In genomic region chr3:190575441-190576190, GRCh38 we compare ENCODE assay signal across 20 cellular contexts.
DNase-seq lines count a peak whose midpoint lies in the region; ATAC-seq and TF ChIP-seq lines count a peak whose summit lies in the region.
"Had no signal": no experiment of that assay in that cellular context is flagged by ENCODE, and none has a peak within 500 bp of the region (broad histone marks: within the 10 kb centered on the region; RNA-seq: fewer than 3 reads in every experiment).

No MANE protein-coding gene starts in this region.

- DNase-seq in Right ventricle myocardium inferior (ENCODE audit: missing footprints), result no peak
- no peak for DNase-seq in left cardiac atrium
- DNase-seq in NB4 (ENCODE audit: low read depth), result peak; percentile 84
- DNase-seq in activated CD8-positive, alpha-beta T cell treated with anti-CD3 and anti-CD28 coated beads, Interleukin-2, amount 10 ng/mL, durations not matched to agents 7 days and 5 days, result peak; percentile 48
- DNase-seq in stimulated activated effector memory CD8-positive, alpha-beta T cell treated with anti-CD3 and anti-CD28 coated beads, Interleukin-12 subunit alpha, Interleukin-12 subunit beta, amount 100 ng/mL, for 72 hours (ENCODE audit: low spot score in 2 of 2), result no peak
- no peak for DNase-seq in T-cell
- DNase-seq in GM23338 (ENCODE audit: low spot score), result no peak
- no peak for DNase-seq in NCI-H2029 (lab: John Stamatoyannopoulos, UW)
- DNase-seq: amniotic stem cell; effector CD4-positive, alpha-beta T cell; NCI-H1105; NCI-H526; sigmoid colon; SK-N-SH; trophoblast cell had no signal

- POLR2A ChIA-PET in activated CD8-positive, alpha-beta T cell treated with anti-CD3 and anti-CD28 coated beads, Interleukin-2, amount 10 ng/mL, durations not matched to agents 7 days and 5 days (lab: Charles Lee), result interaction anchor here (0.7 kb wide), 1 partner anchor 60 kb away, joined by 3 read pairs; no protein-coding TSS in a partner anchor
- POLR2A ChIA-PET in T-cell (lab: Charles Lee), result no interaction called here

- H3K4me1 ChIP-seq in GM23338 (ENCODE audit: insufficient read depth), result no peaks in the 10 kb centered on the region
- H3K4me1 ChIP-seq: HAP-1 had no signal

- H3K9me3 Mint-ChIP-seq in activated CD8-positive, alpha-beta T cell treated with anti-CD3 and anti-CD28 coated beads, Interleukin-2, amount 10 ng/mL, durations not matched to agents 7 days and 5 days (ENCODE audit: insufficient read depth), result peaks cover 10% of the 10 kb centered on the region
- H3K9me3 Mint-ChIP-seq in stimulated activated effector memory CD8-positive, alpha-beta T cell treated with anti-CD3 and anti-CD28 coated beads, Interleukin-12 subunit alpha, Interleukin-12 subunit beta, amount 100 ng/mL, for 72 hours, result no peaks in the 10 kb centered on the region
- H3K9me3 Mint-ChIP-seq in T-cell (peaks cover 0 to 13% (median 3%) of the 10 kb centered on the region in 3 donors), GM23338 (peaks cover 3% of the 10 kb centered on the region; the same call in 2 of the 3 replicates)

- H3F3A ChIP-seq in GM23338 (replicated peaks; ENCODE audit: low read depth), result no peaks in the 10 kb centered on the region

- H3K4me2 ChIP-seq in GM23338, result no peak overlapping the region
- H3K4me2 ChIP-seq: SK-N-SH had no signal

- H3K4me3 Mint-ChIP-seq in activated CD8-positive, alpha-beta T cell treated with anti-CD3 and anti-CD28 coated beads, Interleukin-2, amount 10 ng/mL, durations not matched to agents 7 days and 5 days, result no peak overlapping the region
- peak overlapping the region; percentile 8 for H3K4me3 Mint-ChIP-seq in stimulated activated effector memory CD8-positive, alpha-beta T cell treated with anti-CD3 and anti-CD28 coated beads, Interleukin-12 subunit alpha, Interleukin-12 subunit beta, amount 100 ng/mL, for 72 hours
- H3K4me3 Mint-ChIP-seq in T-cell (no peak overlapping the region), GM23338 (no peak overlapping the region)
- H3K4me3 Mint-ChIP-seq: stimulated activated naive CD8-positive, alpha-beta T cell treated with anti-CD3 and anti-CD28 coated beads, Interleukin-15, Interleukin-2, amounts not matched to agents 100 ng/mL and 50 ng/mL, for 24 hours had no signal

- H3K4me3 ChIP-seq in NB4 (ENCODE audit: low read depth, low read length), result no peak overlapping the region
- no peak overlapping the region for H3K4me3 ChIP-seq in GM23338
- H3K4me3 ChIP-seq: HAP-1, lung, sigmoid colon had no signal

- no peaks in the 10 kb centered on the region for H3K27me3 ChIP-seq in GM23338 (ENCODE audit: insufficient read depth)
- H3K27me3 ChIP-seq: sigmoid colon had no signal

- no peak overlapping the region for H2AFZ ChIP-seq in GM23338

- H3K79me2 ChIP-seq in GM23338 (replicated peaks; ENCODE audit: insufficient read depth), result no peaks in the 10 kb centered on the region

- peaks cover 31% of the 10 kb centered on the region for H3K36me3 Mint-ChIP-seq in activated CD8-positive, alpha-beta T cell treated with anti-CD3 and anti-CD28 coated beads, Interleukin-2, amount 10 ng/mL, durations not matched to agents 7 days and 5 days (ENCODE audit: low read depth)
- H3K36me3 Mint-ChIP-seq in stimulated activated effector memory CD8-positive, alpha-beta T cell treated with anti-CD3 and anti-CD28 coated beads, Interleukin-12 subunit alpha, Interleukin-12 subunit beta, amount 100 ng/mL, for 72 hours, result peaks cover 16% of the 10 kb centered on the region
- peaks cover 33% of the 10 kb centered on the region for H3K36me3 Mint-ChIP-seq in T-cell
- peaks cover 5% of the 10 kb centered on the region; the same call in 2 of the 3 replicates for H3K36me3 Mint-ChIP-seq in GM23338 (ENCODE audit: low read depth)

- CTCF ChIA-PET in activated CD8-positive, alpha-beta T cell treated with anti-CD3 and anti-CD28 coated beads, Interleukin-2, amount 10 ng/mL, durations not matched to agents 7 days and 5 days (lab: Charles Lee), result interaction anchor here (0.6 to 2.2 kb wide), 4 partner anchors 9 to 85 kb away, joined by 3 to 4 read pairs (median 3); no protein-coding TSS in a partner anchor
- CTCF ChIA-PET in T-cell (lab: Charles Lee), result no interaction called here

- intact Hi-C loops in Right ventricle myocardium inferior (cut with DNase I), result no loop called here
- intact Hi-C loops in left cardiac atrium (cut with DNase I), result no loop called here

- H3K4me1 Mint-ChIP-seq in activated CD8-positive, alpha-beta T cell treated with anti-CD3 and anti-CD28 coated beads, Interleukin-2, amount 10 ng/mL, durations not matched to agents 7 days and 5 days (ENCODE audit: low read depth), result peaks cover 14% of the 10 kb centered on the region
- H3K4me1 Mint-ChIP-seq in stimulated activated effector memory CD8-positive, alpha-beta T cell treated with anti-CD3 and anti-CD28 coated beads, Interleukin-12 subunit alpha, Interleukin-12 subunit beta, amount 100 ng/mL, for 72 hours, result peaks cover 20% of the 10 kb centered on the region
- H3K4me1 Mint-ChIP-seq in T-cell, result peaks cover 0 to 8% (median 7%) of the 10 kb centered on the region in 3 donors
- H3K4me1 Mint-ChIP-seq in GM23338, result peaks cover 5% of the 10 kb centered on the region

- no peaks in the 10 kb centered on the region for H3K36me3 ChIP-seq in GM23338 (ENCODE audit: insufficient read depth)
- H3K36me3 ChIP-seq: HAP-1, sigmoid colon had no signal

- no peaks in the 10 kb centered on the region for H3K9me2 ChIP-seq in GM23338 (ENCODE audit: insufficient read depth)
- H3K9me2 ChIP-seq: SK-N-SH had no signal

- TF ChIP-seq POLR2A in NB4 (IDR thresholded peaks at IDR 0.05; ENCODE audit: extremely low read depth, insufficient read length), result no peak

- ATAC-seq in Right ventricle myocardium inferior (peak; percentile 47), left cardiac atrium (no peak), T-cell (replicated peaks in 1 of 4) (no peak), GM23338 (no peak)
- ATAC-seq in activated CD8-positive, alpha-beta T cell treated with anti-CD3 and anti-CD28 coated beads, Interleukin-2, amount 10 ng/mL, durations not matched to agents 7 days and 5 days, result peak; percentile 64
- ATAC-seq in stimulated activated effector memory CD8-positive, alpha-beta T cell treated with anti-CD3 and anti-CD28 coated beads, Interleukin-12 subunit alpha, Interleukin-12 subunit beta, amount 100 ng/mL, for 72 hours, result no peak
- ATAC-seq: esophagus mucosa had no signal

- no peaks in the 10 kb centered on the region for H4K20me1 ChIP-seq in GM23338 (replicated peaks; ENCODE audit: insufficient read depth)

- no peaks in the 10 kb centered on the region for H3K27me3 Mint-ChIP-seq in activated CD8-positive, alpha-beta T cell treated with anti-CD3 and anti-CD28 coated beads, Interleukin-2, amount 10 ng/mL, durations not matched to agents 7 days and 5 days (ENCODE audit: low read depth)
- H3K27me3 Mint-ChIP-seq in T-cell (no peaks in the 10 kb centered on the region), GM23338 (ENCODE audit: insufficient read depth, low read depth, poor library complexity) (no peaks in the 10 kb centered on the region)
- H3K27me3 Mint-ChIP-seq: stimulated activated naive CD8-positive, alpha-beta T cell treated with anti-CD3 and anti-CD28 coated beads, Interleukin-15, Interleukin-2, amounts not matched to agents 100 ng/mL and 50 ng/mL, for 24 hours had no signal

- TF ChIP-seq CTCF in NB4 (IDR thresholded peaks at IDR 0.05; ENCODE audit: low read depth, low read length), result no peak
- no peak for TF ChIP-seq CTCF in GM23338 (conservative IDR thresholded peaks at IDR 0.05; ENCODE audit: low read depth in 2 of 2)

- H3K27ac ChIP-seq in GM23338 (ENCODE audit: low read depth), result no peak overlapping the region
- H3K27ac ChIP-seq: sigmoid colon, VCaP had no signal

- peak overlapping the region; percentile 52 for H3K27ac Mint-ChIP-seq in activated CD8-positive, alpha-beta T cell treated with anti-CD3 and anti-CD28 coated beads, Interleukin-2, amount 10 ng/mL, durations not matched to agents 7 days and 5 days
- H3K27ac Mint-ChIP-seq in stimulated activated effector memory CD8-positive, alpha-beta T cell treated with anti-CD3 and anti-CD28 coated beads, Interleukin-12 subunit alpha, Interleukin-12 subunit beta, amount 100 ng/mL, for 72 hours, result peak overlapping the region; percentile 40
- no peak overlapping the region for H3K27ac Mint-ChIP-seq in T-cell
- H3K27ac Mint-ChIP-seq in GM23338, result no peak overlapping the region
- H3K27ac Mint-ChIP-seq: stimulated activated naive CD8-positive, alpha-beta T cell treated with anti-CD3 and anti-CD28 coated beads, Interleukin-15, Interleukin-2, amounts not matched to agents 100 ng/mL and 50 ng/mL, for 24 hours had no signal

TF ChIP-seq in GM23338, 12 proteins besides CTCF, POLR2A, EP300 and RAD21 (continues in another document):
- TF ChIP-seq EZH2 (IDR thresholded peaks at IDR 0.05; ENCODE audit: low read depth, unreplicated experiment) (no peak), ZNF114 (CRISPR knock-in tag; IDR thresholded peaks at IDR 0.05) (no peak), CREB1 (CRISPR knock-in tag; IDR thresholded peaks at IDR 0.05; ENCODE audit: low read depth) (no peak)
- TF ChIP-seq, protein P1, sequence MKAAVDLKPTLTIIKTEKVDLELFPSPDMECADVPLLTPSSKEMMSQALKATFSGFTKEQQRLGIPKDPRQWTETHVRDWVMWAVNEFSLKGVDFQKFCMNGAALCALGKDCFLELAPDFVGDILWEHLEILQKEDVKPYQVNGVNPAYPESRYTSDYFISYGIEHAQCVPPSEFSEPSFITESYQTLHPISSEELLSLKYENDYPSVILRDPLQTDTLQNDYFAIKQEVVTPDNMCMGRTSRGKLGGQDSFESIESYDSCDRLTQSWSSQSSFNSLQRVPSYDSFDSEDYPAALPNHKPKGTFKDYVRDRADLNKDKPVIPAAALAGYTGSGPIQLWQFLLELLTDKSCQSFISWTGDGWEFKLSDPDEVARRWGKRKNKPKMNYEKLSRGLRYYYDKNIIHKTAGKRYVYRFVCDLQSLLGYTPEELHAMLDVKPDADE (IDR thresholded peaks at IDR 0.05), result no peak

Comparison
In these comparisons a context has a peak if more than half of its experiments do, and no peak if none do; other contexts are left out.
1. ATAC-seq: peak in Right ventricle myocardium inferior (single experiment) and activated CD8-positive, alpha-beta T cell treated with anti-CD3 and anti-CD28 coated beads, Interleukin-2, amount 10 ng/mL, durations not matched to agents 7 days and 5 days (single experiment); none in left cardiac atrium (0 of 2), stimulated activated effector memory CD8-positive, alpha-beta T cell treated with anti-CD3 and anti-CD28 coated beads, Interleukin-12 subunit alpha, Interleukin-12 subunit beta, amount 100 ng/mL, for 72 hours (single experiment), T-cell (0 of 4) and GM23338 (single experiment).
2. DNase-seq: peak in NB4 (single experiment) and activated CD8-positive, alpha-beta T cell treated with anti-CD3 and anti-CD28 coated beads, Interleukin-2, amount 10 ng/mL, durations not matched to agents 7 days and 5 days (single experiment); none in Right ventricle myocardium inferior (single experiment), left cardiac atrium (single experiment), stimulated activated effector memory CD8-positive, alpha-beta T cell treated with anti-CD3 and anti-CD28 coated beads, Interleukin-12 subunit alpha, Interleukin-12 subunit beta, amount 100 ng/mL, for 72 hours (0 of 2), T-cell (0 of 34), GM23338 (single experiment) and NCI-H2029 (single experiment).
3. H3K27ac Mint-ChIP-seq: peak in activated CD8-positive, alpha-beta T cell treated with anti-CD3 and anti-CD28 coated beads, Interleukin-2, amount 10 ng/mL, durations not matched to agents 7 days and 5 days (single experiment) and stimulated activated effector memory CD8-positive, alpha-beta T cell treated with anti-CD3 and anti-CD28 coated beads, Interleukin-12 subunit alpha, Interleukin-12 subunit beta, amount 100 ng/mL, for 72 hours (single experiment); none in T-cell (0 of 2) and GM23338 (single experiment).